8 cellular contexts compared by ENCODE assay signal in genomic region chr9:98998441-98999151, GRCh38. TPM values are rescaled to one million over a fixed set of nuclear protein-coding genes. Genes with fewer than 3 reads are reported as not detected.
DNase-seq lines count a peak whose midpoint lies in the region; ATAC-seq and FAIRE-seq lines count a peak whose summit lies in the region.

No MANE protein-coding gene starts in this region.

- H4K91ac ChIP-seq in trophoblast cell (ENCODE audit: low read depth, low read length): no peak overlapping the region

- peak; percentile 67 for ATAC-seq in HG02798 (IDR thresholded peaks at IDR 0.05; ENCODE audit: poor library complexity, unreplicated experiment)
- peak; percentile 85 for ATAC-seq in Right ventricle myocardium superior (ENCODE audit: poor library complexity)

- no peak overlapping the region for H3K14ac ChIP-seq in trophoblast cell (ENCODE audit: low read length)

- peaks cover 1 to 15% of the 10 kb centered on the region in 2 experiments for H3K4me1 ChIP-seq in trophoblast cell (ENCODE audit: control insufficient read depth in 1 of 2, insufficient read depth in 2 of 2, low read length in 2 of 2)

- DNase-seq in GM03348 (ENCODE audit: low spot score) (peak; percentile 89), RPMI8226 (peak; percentile 56), Right ventricle myocardium superior (peak; percentile 91), trophoblast cell (peak; percentile 46 to 78), urothelium cell line (ENCODE audit: low spot score) (peak; percentile 79), kidney glomerular epithelial cell (lab: John Stamatoyannopoulos, UW) (no peak)
- DNase-seq in activated naive CD4-positive, alpha-beta T cell treated with anti-CD3 and anti-CD28 coated beads, Interleukin-2, amount 50 U/mL, for 16 hours: peak; percentile 54

- H3K79me1 ChIP-seq in trophoblast cell (ENCODE audit: low read length): peaks cover 1% of the 10 kb centered on the region

- no peak overlapping the region for H2AK5ac ChIP-seq in trophoblast cell (ENCODE audit: low read length)

- no peaks in the 10 kb centered on the region for H3K27me3 ChIP-seq in trophoblast cell (ENCODE audit: insufficient read depth, low read length)

- no peak for FAIRE-seq in urothelium cell line (lab: Jason Lieb, UNC)

- H2BK12ac ChIP-seq in trophoblast cell (ENCODE audit: low read length): no peak overlapping the region

- no peaks in the 10 kb centered on the region for H3K9me3 ChIP-seq in trophoblast cell (ENCODE audit: insufficient read depth, low read depth, low read length)

- H3K27ac ChIP-seq in trophoblast cell (ENCODE audit: low read depth, low read length): no peak overlapping the region

- H3K4ac ChIP-seq in trophoblast cell (ENCODE audit: low read depth, low read length): no peak overlapping the region

- no peak overlapping the region for H3K23ac ChIP-seq in trophoblast cell (ENCODE audit: low read length)

- H3K9ac ChIP-seq in trophoblast cell (ENCODE audit: low read length): no peak overlapping the region

- H3K4me2 ChIP-seq in trophoblast cell (ENCODE audit: low read length): no peak overlapping the region

- no peaks in the 10 kb centered on the region for H3K79me2 ChIP-seq in trophoblast cell (ENCODE audit: control insufficient read depth, insufficient read depth, low read length, poor library complexity)

- no peak overlapping the region for H4K8ac ChIP-seq in trophoblast cell (ENCODE audit: low read depth, low read length)

- intact Hi-C loops in Right ventricle myocardium superior (cut with DNase I): loop anchor here (2.0 to 5.0 kb wide), 2 partner anchors 136 to 150 kb away; no protein-coding TSS in a partner anchor

- H3K36me3 ChIP-seq in trophoblast cell (ENCODE audit: control insufficient read depth in 1 of 2, insufficient read depth in 2 of 2, low read length in 2 of 2): no peaks in the 10 kb centered on the region

- no peak overlapping the region for H3K18ac ChIP-seq in trophoblast cell (ENCODE audit: low read length)

- WGBS in trophoblast cell (ENCODE audit: extremely low coverage, insufficient coverage, insufficient read length): no CpG with 5 or more reads among the region's 19 CpGs

- no peak overlapping the region for H2BK5ac ChIP-seq in trophoblast cell (ENCODE audit: low read depth, low read length, poor library complexity)

- H3K4me3 ChIP-seq in trophoblast cell (ENCODE audit: low read depth, low read length): no peak overlapping the region

- H2AFZ ChIP-seq in trophoblast cell (ENCODE audit: insufficient read depth, low read length, poor library complexity): no peak overlapping the region

- no peak overlapping the region for H2BK120ac ChIP-seq in trophoblast cell (ENCODE audit: insufficient read depth, low read length, poor library complexity)

- H4K12ac ChIP-seq in trophoblast cell (ENCODE audit: low read depth, low read length): no peak overlapping the region

RNA-seq across cellular contexts. Expression of gene COL15A1, which starts 54.9 kb away (rescaled TPM):
- total RNA-seq in Right ventricle myocardium superior: 55.9 TPM
- 0.51 and 0.57 TPM in 2 replicates for polyA plus RNA-seq in trophoblast cell (2013)
